14 cellular contexts compared by ENCODE assay signal in genomic region chr1:21257431-21258135, GRCh38. TPM values are rescaled to one million over a fixed set of nuclear protein-coding genes. Genes with fewer than 3 reads are reported as not detected.
DNase-seq lines count a peak whose midpoint lies in the region; ATAC-seq and TF ChIP-seq lines count a peak whose summit lies in the region.
"Had no signal": no experiment of that assay in that cellular context is flagged by ENCODE, and none has a peak within 500 bp of the region (broad histone marks: within the 10 kb centered on the region; RNA-seq: fewer than 3 reads in every experiment).

No MANE protein-coding gene starts in this region.

- H4K20me1 ChIP-seq in H9 (ENCODE audit: control insufficient read depth, insufficient read depth, insufficient read length): no peaks in the 10 kb centered on the region

- H3K4me1 ChIP-seq in esophagus squamous epithelium (peaks cover 23 to 93% (median 40%) of the 10 kb centered on the region in 3 donors), stomach (peaks cover 33 to 54% (median 51%) of the 10 kb centered on the region in 4 donors), H9 (ENCODE audit: insufficient read depth, low read length) (peaks cover 10% of the 10 kb centered on the region)

- no peak overlapping the region for H3K4ac ChIP-seq in H9 (ENCODE audit: low read depth, low read length)

- H3K9ac ChIP-seq in H9 (ENCODE audit: extremely low read depth, insufficient read length, low read length): no peak overlapping the region
- H3K9ac ChIP-seq: KMS-11, SK-N-SH had no signal

- no peaks in the 10 kb centered on the region for H3K79me2 ChIP-seq in H9 (ENCODE audit: insufficient read depth, low read length)

- no CpG with 5 or more reads among the region's 13 CpGs for WGBS in esophagus squamous epithelium, 2 donors
- WGBS in stomach, 5 donors: 74 to 91% (median 81%) methylated on average over 7 to 13 of the region's 13 CpGs
- no CpG with 5 or more reads among the region's 13 CpGs for WGBS in H9 (ENCODE audit: extremely low coverage, insufficient read length, low lambda C conversion rate)

- peak overlapping the region; percentile 90 for H3K27ac Mint-ChIP-seq in activated T-cell treated with anti-CD3 and anti-CD28 coated beads, Interleukin-2, amount 50 U/mL, for 24 hours
- peak overlapping the region; percentile 97 for H3K27ac Mint-ChIP-seq in activated T-helper 17 cell treated with anti-CD3 and anti-CD28 coated beads, Interleukin-2, amount 50 U/mL, for 72 hours
- H3K27ac Mint-ChIP-seq in H9: peak overlapping the region in 1 of 3 experiments; percentile 44; a peak in 1 of 7 replicates

- no peak for DNase-seq in activated T-cell treated with anti-CD3 and anti-CD28 coated beads, Interleukin-2, amount 50 U/mL, for 24 hours
- DNase-seq in activated T-cell treated with anti-CD3 and anti-CD28 coated beads, Interleukin-2, amount 50 U/mL, for 1 hour: no peak
- DNase-seq in esophagus squamous epithelium (lab: John Stamatoyannopoulos, UW) (no peak), stomach (no peak), H9 (no peak), superior temporal gyrus (ENCODE audit: extremely low spot score) (no peak)
- DNase-seq: amygdala, colonic mucosa, NCI-H1436 treated with DMSO at 0.1 percent for 48 hours, NCI-H524, SK-N-SH had no signal

- TF ChIP-seq EP300 in stomach (IDR thresholded peaks at IDR 0.05): no peak

- no peak overlapping the region for H2AFZ ChIP-seq in H9 (ENCODE audit: low read length)

- TF ChIP-seq CTCF in esophagus squamous epithelium (IDR thresholded peaks at IDR 0.05) (no peak), stomach (IDR thresholded peaks at IDR 0.05) (no peak), H9 (conservative IDR thresholded peaks at IDR 0.05) (no peak)

- H2BK5ac ChIP-seq in H9 (ENCODE audit: insufficient read length, low read length): no peak overlapping the region

- H2BK20ac ChIP-seq in H9 (ENCODE audit: low read depth, low read length, poor library complexity, severe bottlenecking): no peak overlapping the region

- no peak overlapping the region for H4K8ac ChIP-seq in H9 (replicated peaks; ENCODE audit: insufficient read length, low read depth, low read length)

- H3K23ac ChIP-seq in H9 (ENCODE audit: insufficient read length, low read depth, low read length): no peak overlapping the region

- H3K9me3 ChIP-seq in esophagus squamous epithelium (no peaks in the 10 kb centered on the region), stomach (no peaks in the 10 kb centered on the region), H9 (ENCODE audit: control insufficient read depth, low read depth, low read length) (no peaks in the 10 kb centered on the region)
- H3K9me3 ChIP-seq: colonic mucosa, SK-N-SH had no signal

- H3K36me3 ChIP-seq in esophagus squamous epithelium: peaks cover 0 to 77% (median 15%) of the 10 kb centered on the region in 3 donors
- peaks cover 31 to 77% (median 72%) of the 10 kb centered on the region in 4 donors for H3K36me3 ChIP-seq in stomach

- H3K14ac ChIP-seq in H9 (ENCODE audit: insufficient read depth, low read length): no peak overlapping the region

- H3K27me3 ChIP-seq in esophagus squamous epithelium: no peaks in the 10 kb centered on the region
- no peaks in the 10 kb centered on the region for H3K27me3 ChIP-seq in stomach
- no peaks in the 10 kb centered on the region for H3K27me3 ChIP-seq in H9 (ENCODE audit: insufficient read depth, low read length)
- H3K27me3 ChIP-seq: colonic mucosa had no signal

- no peaks in the 10 kb centered on the region for H3K79me1 ChIP-seq in H9 (ENCODE audit: insufficient read depth, low read depth, low read length, poor library complexity, severe bottlenecking)

- no peaks in the 10 kb centered on the region for H3K27me3 Mint-ChIP-seq in activated T-cell treated with anti-CD3 and anti-CD28 coated beads, Interleukin-2, amount 50 U/mL, for 24 hours
- H3K27me3 Mint-ChIP-seq in activated T-helper 17 cell treated with anti-CD3 and anti-CD28 coated beads, Interleukin-2, amount 50 U/mL, for 72 hours: no peaks in the 10 kb centered on the region
- H3K27me3 Mint-ChIP-seq in H9 (ENCODE audit: low read depth): no peaks in the 10 kb centered on the region

- H3K36me3 Mint-ChIP-seq in activated T-cell treated with anti-CD3 and anti-CD28 coated beads, Interleukin-2, amount 50 U/mL, for 24 hours (ENCODE audit: low read depth): peaks cover 94% of the 10 kb centered on the region
- peaks cover 99% of the 10 kb centered on the region for H3K36me3 Mint-ChIP-seq in activated T-helper 17 cell treated with anti-CD3 and anti-CD28 coated beads, Interleukin-2, amount 50 U/mL, for 72 hours (ENCODE audit: low read depth)
- peaks cover 3 to 22% (median 6%) of the 10 kb centered on the region in 3 experiments; a peak in 6 of 7 replicates for H3K36me3 Mint-ChIP-seq in H9 (ENCODE audit: insufficient read depth in 1 of 3, low read depth in 3 of 3)

- H4K5ac ChIP-seq in H9 (ENCODE audit: insufficient read length, low read depth, low read length): no peak overlapping the region

- peaks cover 69% of the 10 kb centered on the region for H3K4me1 Mint-ChIP-seq in activated T-cell treated with anti-CD3 and anti-CD28 coated beads, Interleukin-2, amount 50 U/mL, for 24 hours (ENCODE audit: low read depth)
- peaks cover 49% of the 10 kb centered on the region for H3K4me1 Mint-ChIP-seq in activated T-helper 17 cell treated with anti-CD3 and anti-CD28 coated beads, Interleukin-2, amount 50 U/mL, for 72 hours
- H3K4me1 Mint-ChIP-seq in H9: peaks cover 12 to 17% of the 10 kb centered on the region in 2 experiments

- TF ChIP-seq POLR2A in esophagus squamous epithelium (IDR thresholded peaks at IDR 0.05) (no peak), stomach (IDR thresholded peaks at IDR 0.05) (no peak), GM18505 (IDR thresholded peaks at IDR 0.05; ENCODE audit: borderline replicate concordance, extremely low read depth, insufficient read depth, insufficient read length) (no peak)

- H3T11ph ChIP-seq in H9 (ENCODE audit: low read length): no peak overlapping the region

- H3K18ac ChIP-seq in H9 (ENCODE audit: insufficient read length, low read depth, low read length): no peak overlapping the region

- no peak overlapping the region for H2AK5ac ChIP-seq in H9 (ENCODE audit: insufficient read length, low read length)

- H3K4me3 Mint-ChIP-seq in activated T-cell treated with anti-CD3 and anti-CD28 coated beads, Interleukin-2, amount 50 U/mL, for 24 hours: no peak overlapping the region
- peak overlapping the region; percentile 75 for H3K4me3 Mint-ChIP-seq in activated T-helper 17 cell treated with anti-CD3 and anti-CD28 coated beads, Interleukin-2, amount 50 U/mL, for 72 hours
- no peak overlapping the region for H3K4me3 Mint-ChIP-seq in H9

- intact Hi-C loops in esophagus squamous epithelium (cut with DNase I) (no loop called here), stomach (cut with DNase I; ENCODE audit: low total_unique reads) (loop anchor here (5.0 kb wide), 1 partner anchor 110 kb away; no protein-coding TSS in a partner anchor)

- H3K27ac ChIP-seq in esophagus squamous epithelium: peak overlapping the region; percentile 52 to 64 (median 56)
- H3K27ac ChIP-seq in stomach: peak overlapping the region in 3 of 5 donors; percentile 3 to 40 (median 26)
- H3K27ac ChIP-seq in H9 (ENCODE audit: insufficient read length, low read depth, low read length): no peak overlapping the region
- H3K27ac ChIP-seq: colonic mucosa, KMS-11 had no signal

- H2BK120ac ChIP-seq in H9 (ENCODE audit: low read depth, low read length, poor library complexity, severe bottlenecking): no peak overlapping the region

- no peak overlapping the region for H3K4me3 ChIP-seq in esophagus squamous epithelium
- H3K4me3 ChIP-seq in stomach: no peak overlapping the region
- H3K4me3 ChIP-seq: colonic mucosa had no signal

- no peak overlapping the region for H3K56ac ChIP-seq in H9 (ENCODE audit: insufficient read length, low read depth, low read length)

- no peak overlapping the region for H3K4me2 ChIP-seq in H9 (ENCODE audit: insufficient read depth, insufficient read length, low read length)
- H3K4me2 ChIP-seq: KMS-11, SK-N-SH had no signal

- ATAC-seq in activated T-helper 17 cell treated with anti-CD3 and anti-CD28 coated beads, Interleukin-2, amount 50 U/mL, for 72 hours (replicated peaks): no peak
- ATAC-seq in GM18505 (IDR thresholded peaks at IDR 0.05; ENCODE audit: unreplicated experiment): no peak

- H3K23me2 ChIP-seq in H9 (ENCODE audit: insufficient read length, low read depth, low read length, poor library complexity, severe bottlenecking): no peaks in the 10 kb centered on the region

- no peak overlapping the region for H2BK15ac ChIP-seq in H9 (ENCODE audit: low read depth, low read length)

- no peak overlapping the region for H2BK12ac ChIP-seq in H9 (ENCODE audit: insufficient read length, low read depth, low read length)

- no peak overlapping the region for H4K91ac ChIP-seq in H9 (ENCODE audit: insufficient read length, low read depth, low read length)

- no peaks in the 10 kb centered on the region for H3K9me3 Mint-ChIP-seq in activated T-cell treated with anti-CD3 and anti-CD28 coated beads, Interleukin-2, amount 50 U/mL, for 24 hours
- H3K9me3 Mint-ChIP-seq in activated T-helper 17 cell treated with anti-CD3 and anti-CD28 coated beads, Interleukin-2, amount 50 U/mL, for 72 hours: no peaks in the 10 kb centered on the region
- no peaks in the 10 kb centered on the region for H3K9me3 Mint-ChIP-seq in H9

RNA-seq across cellular contexts. Expression of gene ECE1, which starts 32.7 kb away (rescaled TPM):
- 100 to 1,000 TPM in 1 of 2 donors, 10 to 100 TPM in 1; 75.4 to 219 TPM for total RNA-seq in activated T-helper 17 cell treated with anti-CD3 and anti-CD28 coated beads, Interleukin-2, amount 50 U/mL, for 72 hours
- total RNA-seq in esophagus squamous epithelium: 10 to 100 TPM; 11.3 to 42.2 (median 24.1) TPM
- total RNA-seq in stomach: 100 to 1,000 TPM in 2 of 5 donors, 10 to 100 TPM in 3; 40.2 to 574 (median 71.4) TPM
- polyA plus RNA-seq in stomach: 10 to 100 TPM; 17.6 to 30.9 (median 25.4) TPM
- total RNA-seq in H9 (2021): 27.7 and 31.1 TPM in 2 replicates
